2 cellular contexts compared by ENCODE assay signal in the genomic region with DNA sequence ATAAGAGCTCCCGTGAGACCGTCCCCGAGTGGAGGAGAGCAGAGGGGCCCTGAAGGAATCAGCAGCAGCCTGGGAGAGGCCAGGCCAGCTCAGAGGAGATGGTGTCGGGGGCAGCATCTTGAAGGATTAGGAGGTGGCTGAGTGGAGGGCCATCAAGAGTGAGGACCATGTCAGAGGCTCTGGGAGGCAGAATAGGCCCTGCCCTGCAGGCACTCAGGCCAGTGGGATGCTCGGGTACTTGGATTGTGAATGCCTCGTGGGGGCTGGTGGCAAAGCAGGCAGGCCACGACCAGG.
TF ChIP-seq lines count a peak whose summit lies in the region.

No MANE protein-coding gene starts in this region.

TF ChIP-seq in A549, 52 proteins besides CTCF, POLR2A, EP300 and RAD21:
- TF ChIP-seq KDM5A (IDR thresholded peaks at IDR 0.05) (no peak), NPAS2 (CRISPR knock-in tag; IDR thresholded peaks at IDR 0.05; ENCODE audit: borderline replicate concordance) (no peak), ZC3H11A (IDR thresholded peaks at IDR 0.05) (no peak), TP53 (CRISPR knock-in tag; IDR thresholded peaks at IDR 0.05) (no peak), ZFP36 (IDR thresholded peaks at IDR 0.05; ENCODE audit: borderline replicate concordance, partially characterized antibody) (no peak), RFX5 (IDR thresholded peaks at IDR 0.05) (no peak), RNF2 (IDR thresholded peaks at IDR 0.05; ENCODE audit: borderline replicate concordance, low read depth) (no peak), FOSL2 (IDR thresholded peaks at IDR 0.05) (no peak), FOSL2 (CRISPR knock-in tag; IDR thresholded peaks at IDR 0.05) (no peak), CEBPB (IDR thresholded peaks at IDR 0.05) (no peak)
- TF ChIP-seq, protein P1, sequence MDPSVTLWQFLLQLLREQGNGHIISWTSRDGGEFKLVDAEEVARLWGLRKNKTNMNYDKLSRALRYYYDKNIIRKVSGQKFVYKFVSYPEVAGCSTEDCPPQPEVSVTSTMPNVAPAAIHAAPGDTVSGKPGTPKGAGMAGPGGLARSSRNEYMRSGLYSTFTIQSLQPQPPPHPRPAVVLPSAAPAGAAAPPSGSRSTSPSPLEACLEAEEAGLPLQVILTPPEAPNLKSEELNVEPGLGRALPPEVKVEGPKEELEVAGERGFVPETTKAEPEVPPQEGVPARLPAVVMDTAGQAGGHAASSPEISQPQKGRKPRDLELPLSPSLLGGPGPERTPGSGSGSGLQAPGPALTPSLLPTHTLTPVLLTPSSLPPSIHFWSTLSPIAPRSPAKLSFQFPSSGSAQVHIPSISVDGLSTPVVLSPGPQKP (IDR thresholded peaks at IDR 0.05; ENCODE audit: low read depth, low read length) = no peak
- TF ChIP-seq, protein P2, sequence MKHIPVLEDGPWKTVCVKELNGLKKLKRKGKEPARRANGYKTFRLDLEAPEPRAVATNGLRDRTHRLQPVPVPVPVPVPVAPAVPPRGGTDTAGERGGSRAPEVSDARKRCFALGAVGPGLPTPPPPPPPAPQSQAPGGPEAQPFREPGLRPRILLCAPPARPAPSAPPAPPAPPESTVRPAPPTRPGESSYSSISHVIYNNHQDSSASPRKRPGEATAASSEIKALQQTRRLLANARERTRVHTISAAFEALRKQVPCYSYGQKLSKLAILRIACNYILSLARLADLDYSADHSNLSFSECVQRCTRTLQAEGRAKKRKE (CRISPR knock-in tag; IDR thresholded peaks at IDR 0.05; ENCODE audit: low read depth) = no peak
- TF ChIP-seq, protein P3, sequence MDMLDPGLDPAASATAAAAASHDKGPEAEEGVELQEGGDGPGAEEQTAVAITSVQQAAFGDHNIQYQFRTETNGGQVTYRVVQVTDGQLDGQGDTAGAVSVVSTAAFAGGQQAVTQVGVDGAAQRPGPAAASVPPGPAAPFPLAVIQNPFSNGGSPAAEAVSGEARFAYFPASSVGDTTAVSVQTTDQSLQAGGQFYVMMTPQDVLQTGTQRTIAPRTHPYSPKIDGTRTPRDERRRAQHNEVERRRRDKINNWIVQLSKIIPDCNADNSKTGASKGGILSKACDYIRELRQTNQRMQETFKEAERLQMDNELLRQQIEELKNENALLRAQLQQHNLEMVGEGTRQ (IDR thresholded peaks at IDR 0.05) = no peak
TF ChIP-seq in A549: peak in this region for 0.

TF ChIP-seq in SK-N-SH, 30 proteins besides CTCF, POLR2A, EP300 and RAD21:
- TF ChIP-seq USF1 (IDR thresholded peaks at IDR 0.05; ENCODE audit: borderline replicate concordance, low read depth) (no peak), POLR2AphosphoS5 (IDR thresholded peaks at IDR 0.05; ENCODE audit: low read depth, low read length) (no peak), TEAD4 (IDR thresholded peaks at IDR 0.05; ENCODE audit: borderline replicate concordance, insufficient read depth) (no peak), FOXJ3 (CRISPR knock-in tag; IDR thresholded peaks at IDR 0.05) (no peak), ELF1 (IDR thresholded peaks at IDR 0.05) (no peak), RCOR1 (IDR thresholded peaks at IDR 0.05; ENCODE audit: low read length) (no peak), CHD2 (IDR thresholded peaks at IDR 0.05; ENCODE audit: low read length, partially characterized antibody) (no peak), GABPA (IDR thresholded peaks at IDR 0.05; ENCODE audit: low read depth) (no peak), RXRA (IDR thresholded peaks at IDR 0.05; ENCODE audit: borderline replicate concordance, low read depth) (no peak), SMC3 (IDR thresholded peaks at IDR 0.05; ENCODE audit: low read depth, low read length) (no peak), SIN3A (IDR thresholded peaks at IDR 0.05; ENCODE audit: borderline replicate concordance, low read depth, low read length) (no peak), RFX5 (IDR thresholded peaks at IDR 0.05; ENCODE audit: low read length) (no peak)
- TF ChIP-seq, protein P4, sequence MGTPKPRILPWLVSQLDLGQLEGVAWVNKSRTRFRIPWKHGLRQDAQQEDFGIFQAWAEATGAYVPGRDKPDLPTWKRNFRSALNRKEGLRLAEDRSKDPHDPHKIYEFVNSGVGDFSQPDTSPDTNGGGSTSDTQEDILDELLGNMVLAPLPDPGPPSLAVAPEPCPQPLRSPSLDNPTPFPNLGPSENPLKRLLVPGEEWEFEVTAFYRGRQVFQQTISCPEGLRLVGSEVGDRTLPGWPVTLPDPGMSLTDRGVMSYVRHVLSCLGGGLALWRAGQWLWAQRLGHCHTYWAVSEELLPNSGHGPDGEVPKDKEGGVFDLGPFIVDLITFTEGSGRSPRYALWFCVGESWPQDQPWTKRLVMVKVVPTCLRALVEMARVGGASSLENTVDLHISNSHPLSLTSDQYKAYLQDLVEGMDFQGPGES (IDR thresholded peaks at IDR 0.05; ENCODE audit: low read depth, low read length) = no peak
